ENCODE assay signal across 6 cellular contexts in genomic region chr22:11611280-11611679, GRCh38.
DNase-seq lines count a peak whose midpoint lies in the region; ATAC-seq and TF ChIP-seq lines count a peak whose summit lies in the region.
"Not testable (repeated sequence)": the region's sequence is repeated elsewhere in the genome, so short reads cannot be mapped to it uniquely, and the experiment has no call there.

No MANE protein-coding gene starts in this region.

- H3K9me3 ChIP-seq in RWPE2 (ENCODE audit: severe bottlenecking) = peaks cover 15% of the 10 kb centered on the region
- H3K9me3 ChIP-seq in mucosa of descending colon = peaks cover 90% of the 10 kb centered on the region
- H3K9me3 ChIP-seq in spleen = peaks cover 2 to 100% (median 84%) of the 10 kb centered on the region in 8 donors

- 86 to 91% (median 87%) methylated on average over 20 of the region's 20 CpGs for WGBS in spleen, 5 donors

- H3K27me3 ChIP-seq in RWPE2 (ENCODE audit: insufficient read depth, poor library complexity, severe bottlenecking); spleen (replicated peaks in 1 of 7): not testable (repeated sequence)

- intact Hi-C loops in Right ventricle myocardium inferior (cut with DNase I); mucosa of descending colon (cut with DNase I, micrococcal nuclease); spleen (cut with DNase I; ENCODE audit: low total_unique reads): not testable (repeated sequence)

- H3K4me1 ChIP-seq in RWPE2 (ENCODE audit: insufficient read depth, poor library complexity, severe bottlenecking); mucosa of descending colon (ENCODE audit: low read depth); spleen: not testable (repeated sequence)

- not testable (repeated sequence) for TF ChIP-seq CTCF in RWPE2 (IDR thresholded peaks at IDR 0.05; ENCODE audit: poor library complexity, severe bottlenecking); mucosa of descending colon (IDR thresholded peaks at IDR 0.05); spleen (IDR thresholded peaks at IDR 0.05 in 8 of 11, conservative IDR thresholded peaks at IDR 0.05 in 3 of 11)

- not testable (repeated sequence) for H3K36me3 ChIP-seq in RWPE2 (ENCODE audit: low read depth); mucosa of descending colon (ENCODE audit: low read depth); spleen

- not testable (repeated sequence) for ATAC-seq in RWPE2 (ENCODE audit: low read depth); Right ventricle myocardium inferior; left lobe of liver; mucosa of descending colon

- not testable (repeated sequence) for H3K4me3 ChIP-seq in RWPE2 (ENCODE audit: severe bottlenecking); mucosa of descending colon; spleen

- TF ChIP-seq POLR2A in spleen (IDR thresholded peaks at IDR 0.05) = not testable (repeated sequence)

- not testable (repeated sequence) for H3K27ac ChIP-seq in RWPE2 (ENCODE audit: poor library complexity, severe bottlenecking); spleen

- peak; percentile 62 for DNase-seq in RWPE2 (ENCODE audit: low spot score)
- peak; percentile 74 for DNase-seq in Right ventricle myocardium inferior (ENCODE audit: missing footprints)
- peak; percentile 45 for DNase-seq in left lobe of liver (ENCODE audit: low spot score)
- peak in 2 of 3 donors; percentile 8 to 51 for DNase-seq in mucosa of descending colon
- peak; percentile 72 for DNase-seq in spleen
- DNase-seq in ureter (ENCODE audit: low spot score) = peak; percentile 41
